Comparison of ENCODE assay signal across 9 cellular contexts in genomic region chr16:85003076-85003475, GRCh38. TPM values are rescaled to one million over a fixed set of nuclear protein-coding genes. Genes with fewer than 3 reads are reported as not detected.
DNase-seq lines count a peak whose midpoint lies in the region; ATAC-seq and TF ChIP-seq lines count a peak whose summit lies in the region.
"Had no signal": no experiment of that assay in that cellular context is flagged by ENCODE, and none has a peak within 500 bp of the region (broad histone marks: within the 10 kb centered on the region; RNA-seq: fewer than 3 reads in every experiment).

No MANE protein-coding gene starts in this region.

- peak overlapping the region in 1 of 3 donors; percentile 51 for H3K4me3 ChIP-seq in breast epithelium
- H3K4me3 ChIP-seq in HAP-1, result no peak overlapping the region

- H3K27me3 ChIP-seq in breast epithelium (no peaks in the 10 kb centered on the region), HAP-1 (ENCODE audit: low read depth) (no peaks in the 10 kb centered on the region)

- no peaks in the 10 kb centered on the region for H3K27me3 Mint-ChIP-seq in IgD-negative memory B cell
- H3K27me3 Mint-ChIP-seq in memory B cell, result no peaks in the 10 kb centered on the region

- intact Hi-C loops in breast epithelium (cut with DNase I; ENCODE audit: low total_unique reads), result no loop called here

- no peak for TF ChIP-seq CTCF in breast epithelium (IDR thresholded peaks at IDR 0.05)

- peaks cover 10 to 24% of the 10 kb centered on the region in 2 donors for H3K4me1 ChIP-seq in breast epithelium
- no peaks in the 10 kb centered on the region; the same call in 1 of the 2 replicates for H3K4me1 ChIP-seq in HAP-1

- no peak overlapping the region for H3K27ac Mint-ChIP-seq in IgD-negative memory B cell
- peak overlapping the region; percentile 36 for H3K27ac Mint-ChIP-seq in memory B cell

- no peaks in the 10 kb centered on the region for H3K36me3 Mint-ChIP-seq in IgD-negative memory B cell
- peaks cover 16% of the 10 kb centered on the region for H3K36me3 Mint-ChIP-seq in memory B cell

- in situ Hi-C loops in HAP-1 (cut with MboI; ENCODE audit: low sequenced_read_pairs), result no loop called here

- H3K4me1 Mint-ChIP-seq in IgD-negative memory B cell (peaks cover 30 to 50% (median 31%) of the 10 kb centered on the region in 3 donors), memory B cell (peaks cover 44% of the 10 kb centered on the region)

- no peaks in the 10 kb centered on the region for H3K9me3 ChIP-seq in breast epithelium
- H3K9me3 ChIP-seq in HAP-1, result no peaks in the 10 kb centered on the region

- TF ChIP-seq POLR2A in breast epithelium (IDR thresholded peaks at IDR 0.05), result no peak

- no peak for ATAC-seq in memory B cell (ENCODE audit: low read depth)
- ATAC-seq in GM21367 (IDR thresholded peaks at IDR 0.05; ENCODE audit: unreplicated experiment), result no peak
- no peak for ATAC-seq in HG02981 (IDR thresholded peaks at IDR 0.05; ENCODE audit: unreplicated experiment)

- H3K4me3 Mint-ChIP-seq in IgD-negative memory B cell, result peak overlapping the region; percentile 49 to 72 (median 65)
- peak overlapping the region; percentile 57 for H3K4me3 Mint-ChIP-seq in memory B cell

- H3K36me3 ChIP-seq in breast epithelium (no peaks in the 10 kb centered on the region), HAP-1 (replicated peaks) (peaks cover 11% of the 10 kb centered on the region; the same call in 1 of the 2 replicates)

- no peaks in the 10 kb centered on the region for H3K9me3 Mint-ChIP-seq in IgD-negative memory B cell
- no peaks in the 10 kb centered on the region for H3K9me3 Mint-ChIP-seq in memory B cell

- DNase-seq in breast epithelium (ENCODE audit: low spot score in 2 of 2) (no peak), memory B cell (ENCODE audit: low spot score in 2 of 2) (no peak), substantia nigra (lab: John Stamatoyannopoulos, UW) (no peak), anterior cingulate cortex (lab: John Stamatoyannopoulos, UW) (no peak), HAP-1 (ENCODE audit: low spot score in 2 of 2) (no peak)
- DNase-seq: activated CD4-positive, alpha-beta T cell treated with anti-CD3 and anti-CD28 coated beads, Interleukin-2, amount 50 U/mL, for 48 hours had no signal

- H3K27ac ChIP-seq in breast epithelium (peak overlapping the region; percentile 83 to 85), substantia nigra (ENCODE audit: low read depth, low read length, poor library complexity, severe bottlenecking) (peak overlapping the region; percentile 45)

RNA-seq across cellular contexts. Expression of gene ZDHHC7, which starts 8.3 kb away (rescaled TPM):
- polyA plus RNA-seq in IgD-negative memory B cell, result 30.8 TPM
- total RNA-seq in breast epithelium, result 10 to 100 TPM; 38.7 to 69.6 (median 41.1) TPM

RNA-seq across cellular contexts. Expression of gene KIAA0513, which starts 24.5 kb away (rescaled TPM):
- polyA plus RNA-seq in IgD-negative memory B cell, result 1.1 TPM
- total RNA-seq in breast epithelium, result 10 to 100 TPM in 2 of 3 donors, 1 to 10 TPM in 1; 7.6 to 16.2 (median 10.8) TPM
